Comparison of ENCODE assay signal across 21 cellular contexts in the genomic region with DNA sequence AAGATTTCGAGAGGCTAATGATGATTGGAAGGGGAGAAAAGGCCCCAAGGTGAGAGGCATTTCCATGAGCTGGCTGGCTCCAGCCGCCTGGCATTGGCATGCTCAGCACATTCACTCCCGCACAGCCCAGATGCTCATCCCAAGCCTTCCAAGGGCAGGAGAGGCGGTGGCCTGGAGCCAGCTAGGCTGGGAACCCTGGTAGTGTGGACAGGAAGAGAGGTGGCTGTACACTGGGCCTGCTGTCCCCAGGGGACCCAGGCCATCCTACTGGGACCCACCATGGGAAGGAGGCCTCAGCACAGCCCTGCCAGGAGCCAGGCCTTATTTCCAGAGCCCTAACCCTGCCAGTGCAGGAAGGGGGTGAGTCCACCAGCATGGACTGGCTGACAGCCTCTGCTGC.
DNase-seq lines count a peak whose midpoint lies in the region; ATAC-seq, FAIRE-seq and TF ChIP-seq lines count a peak whose summit lies in the region.
"Had no signal": no experiment of that assay in that cellular context is flagged by ENCODE, and none has a peak within 500 bp of the region (broad histone marks: within the 10 kb centered on the region; RNA-seq: fewer than 3 reads in every experiment).

No MANE protein-coding gene starts in this region.

- no peak for TF ChIP-seq CTCF in RWPE2 (IDR thresholded peaks at IDR 0.05; ENCODE audit: poor library complexity, severe bottlenecking)

- H3K4me1 ChIP-seq in RWPE2 (ENCODE audit: insufficient read depth, poor library complexity, severe bottlenecking) = peaks cover 25% of the 10 kb centered on the region

- no peaks in the 10 kb centered on the region for H3K9me3 Mint-ChIP-seq in activated T-helper 2 cell treated with anti-CD3 and anti-CD28 coated beads, Interferon-gamma antibody, Interleukin-2, Interleukin-4, amounts not matched to agents 10 μg/mL and 5 μg/mL and 100 μg/mL, durations not matched to agents 14 hours and 24 hours and 36 hours
- H3K9me3 Mint-ChIP-seq: activated T-helper 1 cell treated with anti-CD3 and anti-CD28 coated beads, Interleukin-12 subunit alpha, Interleukin-12 subunit beta, Interleukin-2, Interleukin-4 antibody, amounts not matched to agents 30 ng/mL and 10 ng/mL and 1 ng/mL, durations not matched to agents 14 hours and 24 hours and 36 hours; CD4-positive, alpha-beta T cell; natural killer cell had no signal

- no peak overlapping the region for H3K27ac Mint-ChIP-seq in activated T-helper 2 cell treated with anti-CD3 and anti-CD28 coated beads, Interferon-gamma antibody, Interleukin-2, Interleukin-4, amounts not matched to agents 10 μg/mL and 5 μg/mL and 100 μg/mL, durations not matched to agents 14 hours and 24 hours and 36 hours
- H3K27ac Mint-ChIP-seq: activated T-helper 1 cell treated with anti-CD3 and anti-CD28 coated beads, Interleukin-12 subunit alpha, Interleukin-12 subunit beta, Interleukin-2, Interleukin-4 antibody, amounts not matched to agents 30 ng/mL and 10 ng/mL and 1 ng/mL, durations not matched to agents 14 hours and 24 hours and 36 hours; CD4-positive, alpha-beta T cell; natural killer cell had no signal

- intact Hi-C loops in left cardiac atrium (cut with DNase I) = no loop called here
- intact Hi-C loops in activated T-helper 2 cell treated with anti-CD3 and anti-CD28 coated beads, Interferon-gamma antibody, Interleukin-2, Interleukin-4, amounts not matched to agents 10 μg/mL and 5 μg/mL and 100 μg/mL, durations not matched to agents 14 hours and 24 hours and 36 hours (cut with micrococcal nuclease) = no loop called here

- H3K9me3 ChIP-seq in RWPE2 (ENCODE audit: severe bottlenecking) = no peaks in the 10 kb centered on the region

- H3K27me3 Mint-ChIP-seq in activated T-helper 2 cell treated with anti-CD3 and anti-CD28 coated beads, Interferon-gamma antibody, Interleukin-2, Interleukin-4, amounts not matched to agents 10 μg/mL and 5 μg/mL and 100 μg/mL, durations not matched to agents 14 hours and 24 hours and 36 hours (ENCODE audit: low read depth) = peaks cover 15% of the 10 kb centered on the region
- H3K27me3 Mint-ChIP-seq: CD4-positive, alpha-beta T cell had no signal

- peaks cover 3% of the 10 kb centered on the region for H3K4me1 Mint-ChIP-seq in activated T-helper 2 cell treated with anti-CD3 and anti-CD28 coated beads, Interferon-gamma antibody, Interleukin-2, Interleukin-4, amounts not matched to agents 10 μg/mL and 5 μg/mL and 100 μg/mL, durations not matched to agents 14 hours and 24 hours and 36 hours (ENCODE audit: low read depth)
- H3K4me1 Mint-ChIP-seq: natural killer cell had no signal

- H3K4me3 ChIP-seq in RWPE2 (ENCODE audit: severe bottlenecking) = no peak overlapping the region

- H3K36me3 Mint-ChIP-seq in activated T-helper 2 cell treated with anti-CD3 and anti-CD28 coated beads, Interferon-gamma antibody, Interleukin-2, Interleukin-4, amounts not matched to agents 10 μg/mL and 5 μg/mL and 100 μg/mL, durations not matched to agents 14 hours and 24 hours and 36 hours (ENCODE audit: low read depth) = no peaks in the 10 kb centered on the region
- H3K36me3 Mint-ChIP-seq: natural killer cell had no signal

- H3K27me3 ChIP-seq in RWPE2 (ENCODE audit: insufficient read depth, poor library complexity, severe bottlenecking) = no peaks in the 10 kb centered on the region

- FAIRE-seq in urothelium cell line (lab: Jason Lieb, UNC) (peak; percentile 88), GM19239 (lab: Jason Lieb, UNC) (no peak)
- FAIRE-seq: A204.1, endometrium, G401.6 had no signal

- no peak overlapping the region for H3K4me3 Mint-ChIP-seq in activated T-helper 2 cell treated with anti-CD3 and anti-CD28 coated beads, Interferon-gamma antibody, Interleukin-2, Interleukin-4, amounts not matched to agents 10 μg/mL and 5 μg/mL and 100 μg/mL, durations not matched to agents 14 hours and 24 hours and 36 hours (ENCODE audit: low read depth)
- H3K4me3 Mint-ChIP-seq: activated T-helper 1 cell treated with anti-CD3 and anti-CD28 coated beads, Interleukin-12 subunit alpha, Interleukin-12 subunit beta, Interleukin-2, Interleukin-4 antibody, amounts not matched to agents 30 ng/mL and 10 ng/mL and 1 ng/mL, durations not matched to agents 14 hours and 24 hours and 36 hours; CD4-positive, alpha-beta T cell; natural killer cell had no signal

- DNase-seq in NCI-H146 (lab: John Stamatoyannopoulos, UW) (peak; percentile 4), NCI-H146 treated with DMSO at 0.1 percent for 48 hours (lab: John Stamatoyannopoulos, UW; ENCODE audit: unreplicated experiment) (no peak), RWPE2 (ENCODE audit: low spot score) (no peak), left cardiac atrium (peak; percentile 63), urothelium cell line (ENCODE audit: low spot score) (no peak), GM19239 (ENCODE audit: insufficient read length, low spot score) (no peak)
- DNase-seq in activated T-helper 2 cell treated with anti-CD3 and anti-CD28 coated beads, Interferon-gamma antibody, Interleukin-2, Interleukin-4, amounts not matched to agents 10 μg/mL and 5 μg/mL and 100 μg/mL, durations not matched to agents 14 hours and 24 hours and 36 hours (ENCODE audit: low spot score) = no peak
- DNase-seq: CD4-positive, alpha-beta T cell; foreskin fibroblast; KBM-7; mammary epithelial cell; natural killer cell; NCI-H524; stimulated activated CD4-positive, alpha-beta T cell treated with anti-CD3 and anti-CD28 coated beads, Interleukin-1b, Interleukin-23, amount 100 ng/mL, for 48 hours; T-helper 1 cell; WERI-Rb-1 had no signal

- H3K27ac ChIP-seq in RWPE2 (ENCODE audit: poor library complexity, severe bottlenecking) = peak overlapping the region; percentile 98
- H3K27ac ChIP-seq: WERI-Rb-1 had no signal

- H3K36me3 ChIP-seq in RWPE2 (ENCODE audit: low read depth) = no peaks in the 10 kb centered on the region
- H3K36me3 ChIP-seq: WERI-Rb-1 had no signal

- no peak for ATAC-seq in RWPE2 (ENCODE audit: low read depth)
- ATAC-seq in left cardiac atrium = peak; percentile 88 to 95
- no peak for ATAC-seq in HG02642 (IDR thresholded peaks at IDR 0.05; ENCODE audit: poor library complexity, unreplicated experiment)
- ATAC-seq: natural killer cell had no signal

Comparison
In these comparisons a context has a peak if more than half of its experiments do, and no peak if none do; other contexts are left out.
1. DNase-seq: peak in NCI-H146 (single experiment) and left cardiac atrium (single experiment); none in NCI-H146 treated with DMSO at 0.1 percent for 48 hours (single experiment), RWPE2 (single experiment), urothelium cell line (single experiment), GM19239 (single experiment) and activated T-helper 2 cell treated with anti-CD3 and anti-CD28 coated beads, Interferon-gamma antibody, Interleukin-2, Interleukin-4, amounts not matched to agents 10 μg/mL and 5 μg/mL and 100 μg/mL, durations not matched to agents 14 hours and 24 hours and 36 hours (single experiment).
2. ATAC-seq: peak in left cardiac atrium (2 of 2); none in RWPE2 (single experiment) and HG02642 (single experiment).